In genomic region chr1:21849909-21850576, GRCh38 we compare ENCODE assay signal across 33 cellular contexts. TPM values are rescaled to one million over a fixed set of nuclear protein-coding genes. Genes with fewer than 3 reads are reported as not detected.
"Had no signal": no experiment of that assay in that cellular context is flagged by ENCODE, and none has a peak within 500 bp of the region (broad histone marks: within the 10 kb centered on the region; RNA-seq: fewer than 3 reads in every experiment).

No MANE protein-coding gene starts in this region.

- ATAC-seq: activated CD4-positive, alpha-beta T cell treated with anti-CD3 and anti-CD28 coated beads for 36 hours; activated CD4-positive, CD25-positive, alpha-beta regulatory T cell treated with anti-CD3 and anti-CD28 coated beads, Interleukin-2, amount 50 U/mL, for 24 hours; activated CD8-positive, alpha-beta memory T cell treated with anti-CD3 and anti-CD28 coated beads, Interleukin-2, amount 10 ng/mL, durations not matched to agents 7 days and 5 days; activated CD8-positive, alpha-beta T cell treated with anti-CD3 and anti-CD28 coated beads, Interleukin-2, amount 10 ng/mL, durations not matched to agents 7 days and 5 days; activated naive CD8-positive, alpha-beta T cell treated with anti-CD3 and anti-CD28 coated beads, Interleukin-2, amount 50 U/mL, for 24 hours; WTC11 had no signal

- H3K27ac ChIP-seq: ascending aorta, cardiac muscle cell, WERI-Rb-1 had no signal

- DNase-seq: activated CD4-positive, alpha-beta memory T cell treated with anti-CD3 and anti-CD28 coated beads, Interleukin-2, amount 10 ng/mL, durations not matched to agents 7 days and 5 days; activated CD4-positive, alpha-beta T cell treated with anti-CD3 and anti-CD28 coated beads for 1 hour; activated CD4-positive, alpha-beta T cell treated with anti-CD3 and anti-CD28 coated beads for 36 hours; activated CD4-positive, alpha-beta T cell treated with anti-CD3 and anti-CD28 coated beads for 48 hours; activated CD4-positive, alpha-beta T cell treated with anti-CD3 and anti-CD28 coated beads, Interleukin-2, amount 10 ng/mL, durations not matched to agents 7 days and 5 days; activated CD4-positive, alpha-beta T cell treated with anti-CD3 and anti-CD28 coated beads, Interleukin-2, amount 50 U/mL, for 48 hours; activated CD4-positive, CD25-positive, alpha-beta regulatory T cell; activated CD8-positive, alpha-beta memory T cell treated with anti-CD3 and anti-CD28 coated beads for 24 hours; activated CD8-positive, alpha-beta memory T cell treated with anti-CD3 and anti-CD28 coated beads, Interleukin-2, amount 10 ng/mL, durations not matched to agents 7 days and 5 days; activated CD8-positive, alpha-beta memory T cell treated with anti-CD3 and anti-CD28 coated beads, Interleukin-2, amount 50 U/mL, for 48 hours; activated CD8-positive, alpha-beta T cell treated with anti-CD3 and anti-CD28 coated beads, Interleukin-2, amount 10 ng/mL, durations not matched to agents 7 days and 5 days; activated effector memory CD4-positive, alpha-beta T cell treated with Interleukin-2 at 50 U/mL for 16 hours; activated gamma-delta T cell; activated naive CD4-positive, alpha-beta T cell treated with anti-CD3 and anti-CD28 coated beads, Interleukin-2, amount 10 ng/mL, durations not matched to agents 7 days and 5 days; activated naive CD4-positive, alpha-beta T cell treated with Interleukin-2 at 50 U/mL for 16 hours; activated naive CD8-positive, alpha-beta T cell treated with anti-CD3 and anti-CD28 coated beads, Interleukin-2, amount 10 ng/mL, durations not matched to agents 7 days and 5 days; activated naive CD8-positive, alpha-beta T cell treated with anti-CD3 and anti-CD28 coated beads, Interleukin-2, amount 50 U/mL, for 24 hours; activated T-cell treated with anti-CD3 and anti-CD28 coated beads, Interleukin-2, amount 50 U/mL, for 24 hours; activated T-cell treated with anti-CD3 and anti-CD28 coated beads, Interleukin-2, amount 50 U/mL, for 48 hours; amygdala; anterior cingulate cortex; caudate nucleus; T-helper 1 cell; T-helper 2 cell; T-helper 9 cell; WERI-Rb-1 had no signal

- H3K4me1 ChIP-seq: ascending aorta had no signal

- FAIRE-seq: TTC549 had no signal

- H3K9me3 ChIP-seq: ascending aorta had no signal

- H3K27me3 ChIP-seq: ascending aorta, cardiac muscle cell had no signal

- H3K4me3 ChIP-seq: ascending aorta, cardiac muscle cell had no signal

RNA-seq across cellular contexts. Expression of gene LDLRAD2, which starts 38.0 kb away (rescaled TPM):
- total RNA-seq: activated CD4-positive, alpha-beta memory T cell treated with anti-CD3 and anti-CD28 coated beads, Interleukin-2, amount 10 ng/mL, durations not matched to agents 7 days and 5 days; activated CD4-positive, alpha-beta T cell treated with anti-CD3 and anti-CD28 coated beads, Interleukin-2, amount 10 ng/mL, durations not matched to agents 7 days and 5 days; activated CD8-positive, alpha-beta memory T cell treated with anti-CD3 and anti-CD28 coated beads, Interleukin-2, amount 10 ng/mL, durations not matched to agents 7 days and 5 days; activated CD8-positive, alpha-beta T cell treated with anti-CD3 and anti-CD28 coated beads, Interleukin-2, amount 10 ng/mL, durations not matched to agents 7 days and 5 days; activated T-helper 2 cell treated with anti-CD3 and anti-CD28 coated beads, Interferon-gamma antibody, Interleukin-2, Interleukin-4, amounts not matched to agents 10 μg/mL and 5 μg/mL and 100 μg/mL, durations not matched to agents 14 hours and 24 hours and 36 hours; ascending aorta; bronchial epithelial cell had no signal
